ENCODE assay signal across 8 cellular contexts in genomic region chr14:74618078-74618952, GRCh38. TPM values are rescaled to one million over a fixed set of nuclear protein-coding genes. Genes with fewer than 3 reads are reported as not detected.
A peak's percentile ranks its signal among the peaks of the same experiment; 100 is the strongest.
DNase-seq lines count a peak whose midpoint lies in the region; ATAC-seq and TF ChIP-seq lines count a peak whose summit lies in the region.

No MANE protein-coding gene starts in this region.

- WGBS in GM23248 (ENCODE audit: low coverage in 1 of 2, low lambda C conversion rate in 2 of 2, missing lambda C conversion rate in 2 of 2), 2 experiments, result 18 to 21% methylated on average over 10 of the region's 10 CpGs

- H3K4me3 ChIP-seq in GM23248 (peak overlapping the region; percentile 5; the same call in 1 of the 2 replicates), kidney epithelial cell (ENCODE audit: low read depth, low read length) (no peak overlapping the region)

- peaks cover 18% of the 10 kb centered on the region; the same call in 1 of the 2 replicates for H3K79me2 ChIP-seq in GM23248 (ENCODE audit: insufficient read depth)

- ATAC-seq in HG02870 (IDR thresholded peaks at IDR 0.05; ENCODE audit: unreplicated experiment), result no peak

- peaks cover 77% of the 10 kb centered on the region for H3K4me1 ChIP-seq in GM23248 (ENCODE audit: insufficient read depth)

- H3K27ac ChIP-seq in GM23248 (peak overlapping the region; percentile 86), RWPE1 (peak overlapping the region; percentile 86)

- peak; percentile 85 for DNase-seq in GM23248
- peak; percentile 50 for DNase-seq in RWPE1 (ENCODE audit: low spot score)
- DNase-seq in activated gamma-delta T cell treated with anti-CD3 and anti-CD28 coated beads, Interleukin-2, amount 50 U/mL, for 16 hours (ENCODE audit: low read depth), result peak; percentile 73
- DNase-seq in kidney epithelial cell (ENCODE audit: low read depth), result peak; percentile 61
- peak; percentile 69 to 71 for DNase-seq in stimulated activated CD8-positive, alpha-beta memory T cell treated with anti-CD3 and anti-CD28 coated beads, Interleukin-15, amount 100 ng/mL, for 48 hours (ENCODE audit: low read depth in 2 of 2)
- DNase-seq in NCI-H774 (lab: John Stamatoyannopoulos, UW), result no peak
- DNase-seq in GM10248 (ENCODE audit: extremely low spot score), result no peak

- H3K27me3 ChIP-seq in GM23248 (replicated peaks; ENCODE audit: insufficient read depth) (no peaks in the 10 kb centered on the region), kidney epithelial cell (ENCODE audit: control insufficient read depth, insufficient read depth, low read length) (no peaks in the 10 kb centered on the region)

- in situ Hi-C loops in GM23248 (cut with MboI), result no loop called here

- H2AFZ ChIP-seq in GM23248, result no peak overlapping the region

- POLR2A ChIA-PET in RWPE1 (lab: Yijun Ruan, JAX; ENCODE audit: low non-redundant PET), result interaction anchor here (0.9 kb wide), 1 partner anchor 30 kb away, joined by 4 read pairs; no protein-coding TSS in a partner anchor
- POLR2A ChIA-PET in GM10248 (lab: Yijun Ruan, JAX), result interaction anchor here (0.6 kb wide), 1 partner anchor 9 kb away, joined by 4 read pairs; no protein-coding TSS in a partner anchor

- H3K9me2 ChIP-seq in GM23248 (ENCODE audit: insufficient read depth), result no peaks in the 10 kb centered on the region

- H3K9ac ChIP-seq in GM23248, result peak overlapping the region; percentile 57

- H4K20me1 ChIP-seq in GM23248 (ENCODE audit: insufficient read depth), result no peaks in the 10 kb centered on the region

- H3K4me2 ChIP-seq in GM23248 (ENCODE audit: unreplicated experiment), result peak overlapping the region; percentile 84

- no peaks in the 10 kb centered on the region for H3K9me3 ChIP-seq in GM23248 (ENCODE audit: low read depth)

- CTCF ChIA-PET in RWPE1 (lab: Yijun Ruan, JAX), result interaction anchor here (0.6 to 1.9 kb wide), 5 partner anchors 9 to 260 kb away, joined by 3 to 6 read pairs (median 4); no protein-coding TSS in a partner anchor
- CTCF ChIA-PET in GM10248 (lab: Yijun Ruan, JAX), result interaction anchor here (1.0 to 3.6 kb wide), 9 partner anchors 9 to 255 kb away, joined by 3 to 43 read pairs (median 5); no protein-coding TSS in a partner anchor

- no peaks in the 10 kb centered on the region for H3K36me3 ChIP-seq in GM23248 (ENCODE audit: low read depth)
- no peaks in the 10 kb centered on the region for H3K36me3 ChIP-seq in kidney epithelial cell (ENCODE audit: control insufficient read depth, insufficient read depth, low read length)

- TF ChIP-seq CTCF in RWPE1 (conservative IDR thresholded peaks at IDR 0.05; ENCODE audit: low read depth) (no peak), kidney epithelial cell (IDR thresholded peaks at IDR 0.05; ENCODE audit: insufficient read depth, low read length, poor library complexity, severe bottlenecking) (no peak), GM10248 (IDR thresholded peaks at IDR 0.05; ENCODE audit: control extremely low read depth, extremely low read depth, low read depth, missing control alignments) (no peak)

- H3F3A ChIP-seq in GM23248 (ENCODE audit: insufficient read depth), result peaks cover 74% of the 10 kb centered on the region

RNA-seq across cellular contexts. Expression of gene LTBP2, which starts 6.3 kb away (rescaled TPM):
- total RNA-seq in GM23248 (2014; rRNA removed; shearing (Covaris generic)), result 441 and 456 TPM in 2 replicates
- 73.5 and 73.7 TPM in 2 replicates for polyA plus RNA-seq in GM23248 (2016; fragmentation: Nextera tagmentation; extraction: Ambion mirVana)
- total RNA-seq in kidney epithelial cell, result 69.5 and 81.5 TPM in 2 replicates

Comparison
In these comparisons a context has a peak if more than half of its experiments do, and no peak if none do; other contexts are left out.
1. DNase-seq: peak in GM23248 (single experiment), RWPE1 (single experiment), activated gamma-delta T cell treated with anti-CD3 and anti-CD28 coated beads, Interleukin-2, amount 50 U/mL, for 16 hours (single experiment), kidney epithelial cell (single experiment) and stimulated activated CD8-positive, alpha-beta memory T cell treated with anti-CD3 and anti-CD28 coated beads, Interleukin-15, amount 100 ng/mL, for 48 hours (2 of 2); none in NCI-H774 (single experiment) and GM10248 (single experiment).